In genomic region chr4:100016191-100016590, GRCh38 we compare ENCODE assay signal across 12 cellular contexts.
"Had no signal": no experiment of that assay in that cellular context is flagged by ENCODE, and none has a peak within 500 bp of the region (broad histone marks: within the 10 kb centered on the region; RNA-seq: fewer than 3 reads in every experiment).

No MANE protein-coding gene starts in this region.

- ATAC-seq: left cardiac atrium, sciatic nerve had no signal

- H3K9me3 ChIP-seq: ascending aorta, esophagus muscularis mucosa, ovary had no signal

- DNase-seq: activated B cell treated with CpG ODN at 0.5 μM for 24 hours; activated CD4-positive, alpha-beta T cell treated with anti-CD3 and anti-CD28 coated beads for 48 hours; activated naive CD4-positive, alpha-beta T cell; activated T-cell treated with anti-CD3 and anti-CD28 coated beads for 4 hours; head of caudate nucleus; immature natural killer cell; left cardiac atrium; ovary had no signal

- H3K36me3 ChIP-seq: ascending aorta, esophagus muscularis mucosa, ovary had no signal

- H3K27me3 ChIP-seq: ascending aorta, esophagus muscularis mucosa, ovary had no signal

- H3K4me3 ChIP-seq: ascending aorta, esophagus muscularis mucosa, lung, ovary had no signal

- H3K27ac ChIP-seq: ascending aorta, esophagus muscularis mucosa, ovary had no signal

- H3K4me1 ChIP-seq: ascending aorta, esophagus muscularis mucosa had no signal
